In the genomic region with DNA sequence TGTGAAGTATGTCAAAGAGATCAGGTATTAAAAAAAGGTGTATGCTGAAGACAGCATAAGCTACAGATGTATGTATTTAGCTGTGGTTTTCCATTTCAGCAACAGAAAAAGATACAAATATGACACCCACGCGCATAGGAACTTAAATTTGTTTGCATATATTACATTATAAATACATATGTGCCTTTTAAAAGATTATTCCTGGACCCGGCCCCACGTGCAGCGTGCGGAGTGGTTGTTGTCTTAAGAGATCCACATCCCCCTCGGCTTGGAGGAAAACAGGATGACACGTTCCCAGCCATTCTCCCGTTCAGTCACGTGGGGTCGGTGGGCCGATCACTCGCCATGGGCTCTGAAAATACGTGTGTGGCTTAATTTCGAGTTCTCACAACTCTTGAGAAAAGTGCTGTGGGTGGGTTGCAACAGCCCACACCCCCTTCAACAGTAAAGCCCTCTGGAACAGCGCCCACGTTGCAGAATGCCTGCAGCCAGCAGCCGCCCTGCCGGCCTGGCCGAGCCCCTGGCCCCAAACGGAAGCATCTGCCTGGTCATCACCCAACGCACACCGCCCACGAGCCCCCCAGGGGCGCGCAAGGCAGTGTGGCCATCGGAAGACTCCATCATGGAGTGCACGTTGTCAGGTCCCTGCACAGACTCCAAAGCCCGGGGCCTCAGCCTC, we compare ENCODE assay signal across 25 cellular contexts. TPM values are rescaled to one million over a fixed set of nuclear protein-coding genes. Genes with fewer than 3 reads are reported as not detected.
DNase-seq lines count a peak whose midpoint lies in the region; ATAC-seq, FAIRE-seq and TF ChIP-seq lines count a peak whose summit lies in the region.
"Had no signal": no experiment of that assay in that cellular context is flagged by ENCODE, and none has a peak within 500 bp of the region (broad histone marks: within the 10 kb centered on the region; RNA-seq: fewer than 3 reads in every experiment).

No MANE protein-coding gene starts in this region.

- DNase-seq in activated T-cell treated with anti-CD3 and anti-CD28 coated beads, Interleukin-2, amount 50 U/mL, for 24 hours, result peak; percentile 7
- DNase-seq in activated T-cell treated with anti-CD3 and anti-CD28 coated beads, Interleukin-2, amount 50 U/mL, for 48 hours, result no peak
- peak; percentile 58 for DNase-seq in H7
- DNase-seq in kidney, result peak; percentile 41
- DNase-seq in sigmoid colon, result peak; percentile 39
- DNase-seq in NCI-H2196 treated with DMSO at 0.1 percent for 48 hours (lab: John Stamatoyannopoulos, UW; ENCODE audit: unreplicated experiment), result no peak
- DNase-seq in immature natural killer cell, result no peak
- DNase-seq: Calu3, DMS53, GDM1, Kasumi-1, NCI-H1417, NCI-H1694 treated with DMSO at 0.1 percent for 48 hours, NCI-H446 treated with DMSO at 0.1 percent for 48 hours, NCI-H526 treated with DMSO at 0.1 percent for 48 hours, PC-9, SIG-M5 had no signal

- H3K9me3 ChIP-seq in kidney (ENCODE audit: control insufficient read depth in 1 of 2, low read length in 2 of 2), result no peaks in the 10 kb centered on the region
- no peaks in the 10 kb centered on the region for H3K9me3 ChIP-seq in sigmoid colon

- TF ChIP-seq EP300 in sigmoid colon (IDR thresholded peaks at IDR 0.05), result no peak

- H3K27me3 ChIP-seq in H7 (ENCODE audit: control insufficient read depth, insufficient read depth, low read length) (no peaks in the 10 kb centered on the region), sigmoid colon (peaks cover 0 to 46% (median 10%) of the 10 kb centered on the region in 3 donors)

- H3K4me1 Mint-ChIP-seq in activated T-cell treated with anti-CD3 and anti-CD28 coated beads, Interleukin-2, amount 50 U/mL, for 24 hours (ENCODE audit: low read depth), result no peaks in the 10 kb centered on the region
- no peaks in the 10 kb centered on the region for H3K4me1 Mint-ChIP-seq in immature natural killer cell
- H3K4me1 Mint-ChIP-seq: CD8-positive, alpha-beta memory T cell had no signal

- H3K27ac ChIP-seq in kidney (ENCODE audit: low read depth in 2 of 2, low read length in 2 of 2) (no peak overlapping the region), sigmoid colon (no peak overlapping the region)
- H3K27ac ChIP-seq: C4-2B, PC-9, RWPE1 had no signal

- no peaks in the 10 kb centered on the region for H3K36me3 Mint-ChIP-seq in activated T-cell treated with anti-CD3 and anti-CD28 coated beads, Interleukin-2, amount 50 U/mL, for 24 hours (ENCODE audit: low read depth)
- no peaks in the 10 kb centered on the region for H3K36me3 Mint-ChIP-seq in immature natural killer cell
- H3K36me3 Mint-ChIP-seq: CD8-positive, alpha-beta memory T cell had no signal

- intact Hi-C loops in kidney (cut with DNase I) (no loop called here), sigmoid colon (cut with DNase I) (no loop called here)

- no peak overlapping the region for H3K27ac Mint-ChIP-seq in activated T-cell treated with anti-CD3 and anti-CD28 coated beads, Interleukin-2, amount 50 U/mL, for 24 hours
- no peak overlapping the region for H3K27ac Mint-ChIP-seq in immature natural killer cell
- H3K27ac Mint-ChIP-seq: CD8-positive, alpha-beta memory T cell had no signal

- no peak for ATAC-seq in HG02970 (IDR thresholded peaks at IDR 0.05; ENCODE audit: low FRiP score, unreplicated experiment)

- peaks cover 24% of the 10 kb centered on the region for H3K27me3 Mint-ChIP-seq in activated T-cell treated with anti-CD3 and anti-CD28 coated beads, Interleukin-2, amount 50 U/mL, for 24 hours
- peaks cover 2 to 17% (median 5%) of the 10 kb centered on the region in 3 donors for H3K27me3 Mint-ChIP-seq in immature natural killer cell (ENCODE audit: low read depth in 3 of 3)

- H3K4me3 Mint-ChIP-seq in activated T-cell treated with anti-CD3 and anti-CD28 coated beads, Interleukin-2, amount 50 U/mL, for 24 hours, result no peak overlapping the region
- no peak overlapping the region for H3K4me3 Mint-ChIP-seq in immature natural killer cell
- H3K4me3 Mint-ChIP-seq: CD8-positive, alpha-beta memory T cell had no signal

- no peak for FAIRE-seq in kidney (lab: Jason Lieb, UNC)
- FAIRE-seq: A204.1, GM18507, H1 had no signal

- H3K4me1 ChIP-seq in kidney (ENCODE audit: control insufficient read depth in 1 of 2, insufficient read depth in 1 of 2, low read depth in 1 of 2, low read length in 2 of 2) (no peaks in the 10 kb centered on the region), sigmoid colon (no peaks in the 10 kb centered on the region)

- no peak overlapping the region for H3K9ac ChIP-seq in kidney (ENCODE audit: low read length in 2 of 2)

- H3K36me3 ChIP-seq in H7 (replicated peaks; ENCODE audit: control insufficient read depth, insufficient read depth, low read length) (no peaks in the 10 kb centered on the region), kidney (ENCODE audit: control insufficient read depth in 1 of 2, insufficient read depth in 2 of 2, low read length in 2 of 2) (no peaks in the 10 kb centered on the region), sigmoid colon (no peaks in the 10 kb centered on the region)

- no peak for TF ChIP-seq POLR2A in sigmoid colon (IDR thresholded peaks at IDR 0.05)

- H3K9me3 Mint-ChIP-seq in activated T-cell treated with anti-CD3 and anti-CD28 coated beads, Interleukin-2, amount 50 U/mL, for 24 hours, result no peaks in the 10 kb centered on the region
- peaks cover 0 to 3% (median 0%) of the 10 kb centered on the region in 6 donors for H3K9me3 Mint-ChIP-seq in immature natural killer cell
- H3K9me3 Mint-ChIP-seq: CD8-positive, alpha-beta memory T cell had no signal

- H3K4me3 ChIP-seq in H7 (ENCODE audit: insufficient read depth, low read depth, low read length) (no peak overlapping the region), kidney (ENCODE audit: low read length in 2 of 2) (no peak overlapping the region), sigmoid colon (no peak overlapping the region)
- H3K4me3 ChIP-seq: PC-9 had no signal

- WGBS in sigmoid colon, 2 donors, result 85 to 86% methylated on average over 29 of the region's 29 CpGs

- TF ChIP-seq CTCF in kidney (IDR thresholded peaks at IDR 0.05; ENCODE audit: borderline replicate concordance, extremely low read depth, insufficient read depth) (no peak), sigmoid colon (IDR thresholded peaks at IDR 0.05) (no peak)

RNA-seq across cellular contexts. Expression of gene KCNG2, which starts 18.6 kb away (rescaled TPM):
- total RNA-seq in H7 (2014; rRNA removed; shearing (Covaris generic)), result 0.14 and 0.18 TPM in 2 replicates
- total RNA-seq in kidney (0.76 TPM), sigmoid colon (under 1 TPM in 1 of 4 donors, not detected in 3; 0.41 TPM)
- polyA plus RNA-seq in kidney (ENCODE audit: insufficient read depth, low read depth, low replicate concordance) (not detected), sigmoid colon (under 1 TPM in 1 of 3 donors, not detected in 2; 0.15 TPM), immature natural killer cell (not detected)
- total RNA-seq: Calu3; CD8-positive, alpha-beta memory T cell; MCF 10A; PC-9 had no signal
- polyA plus RNA-seq: CD8-positive, alpha-beta memory T cell had no signal

Comparison
In these comparisons a context has a peak if more than half of its experiments do, and no peak if none do; other contexts are left out.
1. DNase-seq: peak in activated T-cell treated with anti-CD3 and anti-CD28 coated beads, Interleukin-2, amount 50 U/mL, for 24 hours (single experiment), H7 (single experiment), kidney (single experiment) and sigmoid colon (single experiment); none in activated T-cell treated with anti-CD3 and anti-CD28 coated beads, Interleukin-2, amount 50 U/mL, for 48 hours (0 of 2), NCI-H2196 treated with DMSO at 0.1 percent for 48 hours (single experiment) and immature natural killer cell (0 of 3).